ENCODE assay signal across 8 cellular contexts in genomic region chr10:72298774-72299519, GRCh38. TPM values are rescaled to one million over a fixed set of nuclear protein-coding genes. Genes with fewer than 3 reads are reported as not detected.
DNase-seq lines count a peak whose midpoint lies in the region; ATAC-seq, FAIRE-seq and TF ChIP-seq lines count a peak whose summit lies in the region.

No MANE protein-coding gene starts in this region.

- no peaks in the 10 kb centered on the region for H4K20me1 ChIP-seq in K562 (replicated peaks; ENCODE audit: control insufficient read depth, insufficient read depth, low read length)

- TF ChIP-seq POLR2A in K562 (conservative IDR thresholded peaks at IDR 0.05) (no peak), transverse colon (IDR thresholded peaks at IDR 0.05) (no peak)

- H3K4me3 Mint-ChIP-seq in activated naive CD4-positive, alpha-beta T cell treated with anti-CD3 and anti-CD28 coated beads for 36 hours: peak overlapping the region; percentile 89
- peak overlapping the region in 4 of 8 donors; percentile 9 to 83 (median 36) for H3K4me3 Mint-ChIP-seq in naive B cell

- H3K4me3 ChIP-seq in K562: no peak overlapping the region
- H3K4me3 ChIP-seq in transverse colon: no peak overlapping the region

- BruUV-seq in K562 (replicated peaks; lab: Mats Ljungman, UMichigan): no TSS peak

- no peaks in the 10 kb centered on the region for H3K9me3 Mint-ChIP-seq in activated naive CD4-positive, alpha-beta T cell treated with anti-CD3 and anti-CD28 coated beads for 36 hours
- H3K9me3 Mint-ChIP-seq in naive B cell: no peaks in the 10 kb centered on the region

- peak overlapping the region; percentile 94 for H3K27ac ChIP-seq in K562 (ENCODE audit: extremely low read depth, low read depth, low read length)
- H3K27ac ChIP-seq in transverse colon: peak overlapping the region; percentile 87 to 96 (median 90)

- no peak for TF ChIP-seq EP300 in K562 (IDR thresholded peaks at IDR 0.05; ENCODE audit: low read length)
- no peak for TF ChIP-seq EP300 in transverse colon (IDR thresholded peaks at IDR 0.05; ENCODE audit: low read depth)

- 74% methylated on average over 13 of the region's 13 CpGs for WGBS in K562 (ENCODE audit: insufficient coverage, low coverage, missing lambda C conversion rate)
- 86% methylated on average over 13 of the region's 13 CpGs; no CpG with 5 or more reads in 1 of the 2 donors for WGBS in transverse colon (ENCODE audit: low coverage in 1 of 2), 2 donors

- no peak for FAIRE-seq in K562 (lab: Jason Lieb, UNC)

- intact Hi-C loops in activated naive CD4-positive, alpha-beta T cell treated with anti-CD3 and anti-CD28 coated beads for 36 hours (cut with micrococcal nuclease): loop anchor here (5.0 kb wide), 1 partner anchor 532 kb away; no protein-coding TSS in a partner anchor
- intact Hi-C loops in K562 (cut with micrococcal nuclease) (no loop called here), transverse colon (cut with DNase I; ENCODE audit: low total_unique reads) (no loop called here)

- peak overlapping the region; percentile 96; the same call in 1 of the 2 replicates for H3K4me2 ChIP-seq in K562 (ENCODE audit: insufficient read depth, low read length)

- CTCF ChIA-PET in activated naive CD4-positive, alpha-beta T cell treated with anti-CD3 and anti-CD28 coated beads for 36 hours (lab: Charles Lee): no interaction called here
- CTCF ChIA-PET in K562 (lab: Yijun Ruan, JAX; ENCODE audit: low intra/inter-chr PET ratio): no interaction called here

- H3K9me1 ChIP-seq in K562 (ENCODE audit: control insufficient read depth, insufficient read depth, low read length): peaks cover 4% of the 10 kb centered on the region

- H3K27ac Mint-ChIP-seq in activated naive CD4-positive, alpha-beta T cell treated with anti-CD3 and anti-CD28 coated beads for 36 hours: peak overlapping the region; percentile 100
- H3K27ac Mint-ChIP-seq in naive B cell: peak overlapping the region; percentile 100

- no peaks in the 10 kb centered on the region for H3K36me3 ChIP-seq in K562 (ENCODE audit: control insufficient read depth, insufficient read depth, low read length)
- H3K36me3 ChIP-seq in transverse colon: no peaks in the 10 kb centered on the region

- H3K4me1 ChIP-seq in K562 (replicated peaks in 1 of 2; ENCODE audit: control insufficient read depth in 2 of 2, insufficient read depth in 2 of 2, low read length in 2 of 2) (peaks cover 34 to 37% of the 10 kb centered on the region in 2 experiments), transverse colon (peaks cover 7 to 22% (median 13%) of the 10 kb centered on the region in 4 donors)

- POLR2A ChIA-PET in K562 (lab: Yijun Ruan, JAX): interaction anchor here (0.6 to 4.3 kb wide), 7 partner anchors 9 to 1642 kb away, joined by 3 to 68 read pairs (median 7); partner anchors contain the start of gene DDIT4

- TF ChIP-seq RAD21 in K562 (CRISPR knock-in tag; conservative IDR thresholded peaks at IDR 0.05 in 1 of 2, IDR thresholded peaks at IDR 0.05 in 1 of 2): no peak

- ATAC-seq in K562: no peak
- ATAC-seq in naive B cell (ENCODE audit: low read depth in 2 of 2): no peak
- ATAC-seq in GM21528 (IDR thresholded peaks at IDR 0.05; ENCODE audit: low FRiP score, unreplicated experiment): no peak
- no peak for ATAC-seq in omental fat pad (ENCODE audit: low FRiP score)

- in situ Hi-C loops in K562 (cut with MboI): no loop called here
- in situ Hi-C loops in transverse colon (cut with MboI; ENCODE audit: low pct_ligation_motif_present in 1 of 4, low pct_unique_long_range_greater_than_20kb in 1 of 4, low sequenced_read_pairs in 3 of 4): no loop called here

- H3K36me3 Mint-ChIP-seq in activated naive CD4-positive, alpha-beta T cell treated with anti-CD3 and anti-CD28 coated beads for 36 hours (ENCODE audit: low read depth): peaks cover 14% of the 10 kb centered on the region
- H3K36me3 Mint-ChIP-seq in naive B cell: no peaks in the 10 kb centered on the region

- H3K9me3 ChIP-seq in K562 (replicated peaks; ENCODE audit: control insufficient read depth, insufficient read depth, low read depth, low read length): no peaks in the 10 kb centered on the region
- no peaks in the 10 kb centered on the region for H3K9me3 ChIP-seq in transverse colon

- H3K4me1 Mint-ChIP-seq in activated naive CD4-positive, alpha-beta T cell treated with anti-CD3 and anti-CD28 coated beads for 36 hours (ENCODE audit: low read depth): peaks cover 64% of the 10 kb centered on the region
- peaks cover 37 to 66% (median 66%) of the 10 kb centered on the region in 3 donors for H3K4me1 Mint-ChIP-seq in naive B cell

- H3K9ac ChIP-seq in K562 (ENCODE audit: insufficient read depth in 1 of 2, low read depth in 2 of 2, low read length in 2 of 2): peak overlapping the region; percentile 71 to 98

- H3K27me3 ChIP-seq in K562 (ENCODE audit: control insufficient read depth in 2 of 2, insufficient read depth in 2 of 2, low read length in 2 of 2) (no peaks in the 10 kb centered on the region; a peak in 1 of 5 replicates), transverse colon (no peaks in the 10 kb centered on the region)

- H3K27me3 Mint-ChIP-seq in activated naive CD4-positive, alpha-beta T cell treated with anti-CD3 and anti-CD28 coated beads for 36 hours (ENCODE audit: low read depth): no peaks in the 10 kb centered on the region
- H3K27me3 Mint-ChIP-seq in naive B cell: no peaks in the 10 kb centered on the region

- no peak for TF ChIP-seq CTCF in K562 (IDR thresholded peaks at IDR 0.05 in 2 of 3, conservative IDR thresholded peaks at IDR 0.05 in 1 of 3; ENCODE audit: insufficient read depth in 2 of 3, low read depth in 1 of 3, low read length in 3 of 3)
- no peak for TF ChIP-seq CTCF in transverse colon (IDR thresholded peaks at IDR 0.05)
- TF ChIP-seq CTCF in omental fat pad (IDR thresholded peaks at IDR 0.05): no peak

- H3K79me2 ChIP-seq in K562 (ENCODE audit: control insufficient read depth, insufficient read depth, low read length): peaks cover 7% of the 10 kb centered on the region

- DNase-seq in activated naive CD4-positive, alpha-beta T cell treated with anti-CD3 and anti-CD28 coated beads for 36 hours: no peak
- DNase-seq in activated naive CD4-positive, alpha-beta T cell (lab: John Stamatoyannopoulos, UW): no peak
- DNase-seq in K562 (ENCODE audit: extremely low read depth in 1 of 4, low spot score in 3 of 4) (no peak), naive B cell (no peak), transverse colon (no peak), occipital lobe (lab: John Stamatoyannopoulos, UW) (no peak), omental fat pad (ENCODE audit: low spot score) (no peak)

- peak overlapping the region; percentile 88 for H2AFZ ChIP-seq in K562 (ENCODE audit: low read depth, low read length)

TF ChIP-seq in K562, 482 proteins besides CTCF, POLR2A, EP300 and RAD21 (continues in another document):
- TF ChIP-seq MCM7 (IDR thresholded peaks at IDR 0.05) (no peak), ZFP36 (IDR thresholded peaks at IDR 0.05; ENCODE audit: low read depth, low read length, partially characterized antibody) (peak; percentile 65)

RNA-seq across cellular contexts. Expression of gene DDIT4, which starts 25.2 kb away (rescaled TPM):
- 100 to 1,000 TPM; 684 to 689 TPM for total RNA-seq in activated naive CD4-positive, alpha-beta T cell treated with anti-CD3 and anti-CD28 coated beads for 36 hours
- 185 and 371 TPM in 2 replicates for total RNA-seq in K562 (2011; cell fraction: chromatin; rRNA removed; ENCODE audit: low replicate concordance)
- 455 and 610 TPM in 2 replicates for total RNA-seq in K562 (2011; cell fraction: nucleolus; rRNA removed)
- 314 and 392 TPM in 2 replicates for total RNA-seq in K562 (2011; cell fraction: nucleoplasm; rRNA removed)
- total RNA-seq in K562 (2014; rRNA removed) (593 and 675 TPM in 2 replicates), K562 (2014; rRNA removed; fragmentation: Illumina TruSeq; extraction: Trizol) (159 and 200 TPM in 2 replicates), K562 (2015; rRNA removed; fragmentation: Illumina TruSeq; extraction: Trizol) (13.2 and 14.7 TPM in 2 replicates), K562 (2021) (453 and 674 TPM in 2 replicates), transverse colon (100 to 1,000 TPM in 3 of 4 donors, 10 to 100 TPM in 1; 64.5 to 356 (median 150) TPM), occipital lobe (30.6 TPM), omental fat pad (100 to 1,000 TPM in 3 of 4 donors, 10 to 100 TPM in 1; 56.2 to 527 (median 185) TPM)
- polyA plus RNA-seq in K562 (2011; rRNA removed) (228 and 529 TPM in 2 replicates), K562 (2014; fragmentation: Illumina TruSeq; extraction: Trizol) (107 and 370 TPM in 2 replicates), K562 (2014; fragmentation: Nextera tagmentation; extraction: Ambion mirVana) (10 to 100 TPM in 1 of 2 experiments, 1 to 10 TPM in 1; 8.2 to 12.3 TPM), K562 (2014; rRNA removed) (362 and 564 TPM in 2 replicates), naive B cell (ENCODE audit: low read depth in 6 of 6) (100 to 1,000 TPM in 1 of 6 donors, 10 to 100 TPM in 5; 22.6 to 124 (median 78.2) TPM)
- 345 and 451 TPM in 2 replicates for polyA plus RNA-seq in K562 (2011; cell fraction: cytosol; rRNA removed)
- polyA plus RNA-seq in K562 (2011; cell fraction: nucleus; rRNA removed): 384 and 450 TPM in 2 replicates
- polyA plus RNA-seq in K562 (2012): 184 and 695 TPM in 2 replicates
- polyA minus RNA-seq in K562 (2011; rRNA and poly(A)+ RNA removed): 156 and 267 TPM in 2 replicates
- polyA minus RNA-seq in K562 (2011; cell fraction: cytosol; rRNA and poly(A)+ RNA removed): 180 and 395 TPM in 2 replicates
- 272 and 555 TPM in 2 replicates for polyA minus RNA-seq in K562 (2011; cell fraction: nucleus; rRNA and poly(A)+ RNA removed)

RNA-seq across cellular contexts. Expression of gene DNAJB12, which starts 55.8 kb away (rescaled TPM):
- 10 to 100 TPM; 13.7 to 14.1 TPM for total RNA-seq in activated naive CD4-positive, alpha-beta T cell treated with anti-CD3 and anti-CD28 coated beads for 36 hours
- total RNA-seq in K562 (2011; cell fraction: chromatin; rRNA removed; ENCODE audit: low replicate concordance): 37.8 and 67.4 TPM in 2 replicates
- 41.7 and 47.7 TPM in 2 replicates for total RNA-seq in K562 (2011; cell fraction: nucleolus; rRNA removed)
- 40.8 and 49.2 TPM in 2 replicates for total RNA-seq in K562 (2011; cell fraction: nucleoplasm; rRNA removed)
- 22.1 and 30.2 TPM in 2 replicates for total RNA-seq in K562 (2014; rRNA removed)
- total RNA-seq in K562 (2014; rRNA removed; fragmentation: Illumina TruSeq; extraction: Trizol): 12.9 and 15.1 TPM in 2 replicates
- 20.5 and 22.0 TPM in 2 replicates for total RNA-seq in K562 (2015; rRNA removed; fragmentation: Illumina TruSeq; extraction: Trizol)
- 31.0 and 31.5 TPM in 2 replicates for total RNA-seq in K562 (2021)
- polyA plus RNA-seq in K562 (2011; rRNA removed): 10.2 and 13.3 TPM in 2 replicates
- 12.4 and 17.8 TPM in 2 replicates for polyA plus RNA-seq in K562 (2011; cell fraction: cytosol; rRNA removed)
- 27.1 and 42.9 TPM in 2 replicates for polyA plus RNA-seq in K562 (2011; cell fraction: nucleus; rRNA removed)
- 21.6 and 29.2 TPM in 2 replicates for polyA plus RNA-seq in K562 (2012)
- 24.1 and 26.2 TPM in 2 replicates for polyA plus RNA-seq in K562 (2014; fragmentation: Illumina TruSeq; extraction: Trizol)
- 1 to 10 TPM; 3.5 to 4.7 TPM for polyA plus RNA-seq in K562 (2014; fragmentation: Nextera tagmentation; extraction: Ambion mirVana)
- 18.4 and 20.3 TPM in 2 replicates for polyA plus RNA-seq in K562 (2014; rRNA removed)
- polyA minus RNA-seq in K562 (2011; rRNA and poly(A)+ RNA removed): 7.6 and 8.6 TPM in 2 replicates
- polyA minus RNA-seq in K562 (2011; cell fraction: cytosol; rRNA and poly(A)+ RNA removed): 11.4 and 13.2 TPM in 2 replicates
- 14.1 and 15.7 TPM in 2 replicates for polyA minus RNA-seq in K562 (2011; cell fraction: nucleus; rRNA and poly(A)+ RNA removed)
- polyA plus RNA-seq in naive B cell (ENCODE audit: low read depth in 6 of 6): 10 to 100 TPM; 15.7 to 28.4 (median 18.6) TPM
- total RNA-seq in transverse colon: 10 to 100 TPM; 33.7 to 69.2 (median 38.0) TPM
- 12.2 TPM for total RNA-seq in occipital lobe
- 10 to 100 TPM; 35.0 to 41.1 (median 36.5) TPM for total RNA-seq in omental fat pad
